ENCODE assay signal across 8 cellular contexts in the genomic region with DNA sequence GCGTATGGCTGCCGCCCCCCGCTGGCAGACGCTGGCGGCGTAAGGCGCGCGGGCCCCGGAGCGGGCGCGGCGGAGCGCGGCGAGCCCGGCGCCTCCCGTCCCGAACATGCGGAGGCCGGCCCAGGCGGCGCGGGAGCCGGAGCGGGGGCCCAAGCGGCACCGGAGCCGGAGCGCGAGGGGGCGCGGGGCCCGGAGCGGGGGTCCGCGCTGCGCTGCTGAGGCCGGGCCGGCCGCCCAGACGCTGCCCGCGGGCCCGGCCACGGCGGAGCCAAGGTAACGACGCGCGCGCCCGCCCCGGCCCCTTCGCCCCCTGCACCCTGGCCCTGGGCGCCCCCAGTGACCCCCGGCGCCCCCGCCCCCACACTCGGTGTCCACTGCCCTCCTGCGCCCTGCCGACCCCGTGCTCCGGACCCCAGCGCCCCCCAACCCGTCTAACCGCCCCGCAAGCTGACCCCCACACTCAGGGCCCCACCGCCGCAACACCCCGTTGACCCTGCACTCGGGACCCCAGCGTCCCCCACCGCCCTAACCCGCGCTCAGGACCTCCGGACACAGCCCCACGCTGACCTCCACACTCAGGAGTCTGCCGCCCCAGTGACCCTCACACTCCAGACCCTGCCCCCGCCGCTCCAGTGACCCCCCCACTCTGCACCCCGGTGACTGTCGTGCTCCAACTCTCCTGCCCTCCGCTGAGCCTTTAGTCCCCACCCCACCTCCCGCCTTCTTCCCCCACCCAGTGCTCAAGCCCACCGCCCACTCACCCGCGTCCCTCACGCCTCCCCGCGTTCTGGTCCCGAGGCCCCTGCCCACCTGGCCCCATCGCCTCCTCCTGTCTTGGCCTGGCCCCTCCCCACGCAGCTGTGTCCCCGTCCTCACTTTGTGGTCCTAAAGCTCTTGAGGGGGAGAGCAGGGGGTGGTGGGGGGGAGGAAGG. TPM values are rescaled to one million over a fixed set of nuclear protein-coding genes. Genes with fewer than 3 reads are reported as not detected.
DNase-seq lines count a peak whose midpoint lies in the region; ATAC-seq and TF ChIP-seq lines count a peak whose summit lies in the region.

Gene CSNK1G2, plus strand, starts transcription at position 27 of the 932 bp plus-strand sequence. CDS start 28,601 bp downstream, outside the sequence.

- CTCF ChIA-PET in activated CD8-positive, alpha-beta T cell treated with anti-CD3 and anti-CD28 coated beads for 36 hours (lab: Charles Lee) = interaction anchor here (2.4 kb wide), 1 partner anchor 12 kb away, joined by 6 read pairs; no protein-coding TSS in a partner anchor

- peaks cover 32% of the 10 kb centered on the region for H3K4me1 Mint-ChIP-seq in activated CD8-positive, alpha-beta T cell treated with anti-CD3 and anti-CD28 coated beads for 36 hours (ENCODE audit: low read depth)

- intact Hi-C loops in activated CD8-positive, alpha-beta T cell treated with anti-CD3 and anti-CD28 coated beads for 36 hours (cut with micrococcal nuclease) = no loop called here
- intact Hi-C loops in posterior vena cava (cut with DNase I) = no loop called here

- no peaks in the 10 kb centered on the region for H3K27me3 ChIP-seq in gastroesophageal sphincter

- no peaks in the 10 kb centered on the region for H3K9me3 Mint-ChIP-seq in activated CD8-positive, alpha-beta T cell treated with anti-CD3 and anti-CD28 coated beads for 36 hours

- H3K27me3 Mint-ChIP-seq in activated CD8-positive, alpha-beta T cell treated with anti-CD3 and anti-CD28 coated beads for 36 hours = no peaks in the 10 kb centered on the region

- 0% methylated on average over 9 of the region's 97 CpGs; no CpG with 5 or more reads in 1 of the 2 donors for WGBS in gastroesophageal sphincter (ENCODE audit: low coverage in 1 of 2), 2 donors

- peak within 1 kb of the TSS; percentile 94 for H3K27ac Mint-ChIP-seq in activated CD8-positive, alpha-beta T cell treated with anti-CD3 and anti-CD28 coated beads for 36 hours

- peak within 1 kb of the TSS; percentile 82 for H3K4me3 ChIP-seq in GM08714 (ENCODE audit: low read length)
- H3K4me3 ChIP-seq in gastroesophageal sphincter = peak within 1 kb of the TSS; percentile 65 to 91

- H3K4me3 Mint-ChIP-seq in activated CD8-positive, alpha-beta T cell treated with anti-CD3 and anti-CD28 coated beads for 36 hours = peak within 1 kb of the TSS; percentile 94

- peak; percentile 14 for DNase-seq in activated CD8-positive, alpha-beta T cell treated with anti-CD3 and anti-CD28 coated beads for 36 hours
- DNase-seq in posterior vena cava (ENCODE audit: low spot score) (no peak), pons (ENCODE audit: low spot score) (no peak)
- DNase-seq in NK-92 treated with Interleukin-12 subunit alpha and Interleukin-12 subunit beta, amount 100 ng/mL, for 24 hours (lab: John Stamatoyannopoulos, UW) = no peak

- peak in 1 of 2 donors; percentile 63 for TF ChIP-seq POLR2A in gastroesophageal sphincter (IDR thresholded peaks at IDR 0.05)

- ATAC-seq in HG03039 (IDR thresholded peaks at IDR 0.05; ENCODE audit: unreplicated experiment) (peak; percentile 53), gastroesophageal sphincter (peak; percentile 19), GM21825 (IDR thresholded peaks at IDR 0.05; ENCODE audit: unreplicated experiment) (no peak)
- ATAC-seq in activated CD8-positive, alpha-beta T cell treated with anti-CD3 and anti-CD28 coated beads for 36 hours = peak; percentile 1

- POLR2A ChIA-PET in activated CD8-positive, alpha-beta T cell treated with anti-CD3 and anti-CD28 coated beads for 36 hours (lab: Charles Lee) = interaction anchor here (0.7 to 2.0 kb wide), 5 partner anchors 44 to 269 kb away, joined by 3 to 7 read pairs (median 3); no protein-coding TSS in a partner anchor

- H3K27ac ChIP-seq in gastroesophageal sphincter = peak within 1 kb of the TSS; percentile 92 to 100 (median 99)

- peaks cover 5% of the 10 kb centered on the region for H3K36me3 Mint-ChIP-seq in activated CD8-positive, alpha-beta T cell treated with anti-CD3 and anti-CD28 coated beads for 36 hours (ENCODE audit: low read depth)

- TF ChIP-seq CTCF in activated CD8-positive, alpha-beta T cell treated with anti-CD3 and anti-CD28 coated beads for 36 hours (IDR thresholded peaks at IDR 0.05) = no peak
- peak in 2 of 4 experiments; percentile 49 to 56 for TF ChIP-seq CTCF in gastroesophageal sphincter (IDR thresholded peaks at IDR 0.05)

- no peaks in the 10 kb centered on the region for H3K36me3 ChIP-seq in gastroesophageal sphincter

- H3K9me3 ChIP-seq in gastroesophageal sphincter = no peaks in the 10 kb centered on the region

- peaks cover 0 to 55% (median 27%) of the 10 kb centered on the region in 3 donors for H3K4me1 ChIP-seq in gastroesophageal sphincter

- TF ChIP-seq EP300 in gastroesophageal sphincter (IDR thresholded peaks at IDR 0.05) = no peak

RNA-seq across cellular contexts. Expression of gene CSNK1G2, which starts in this region (rescaled TPM):
- 10 to 100 TPM; 51.9 to 57.5 TPM for total RNA-seq in activated CD8-positive, alpha-beta T cell treated with anti-CD3 and anti-CD28 coated beads for 36 hours
- total RNA-seq in gastroesophageal sphincter (10 to 100 TPM; 40.4 to 57.4 (median 46.2) TPM), posterior vena cava (10 to 100 TPM; 30.2 to 36.9 TPM)
